ENCODE assay signal across 18 cellular contexts in the genomic region with DNA sequence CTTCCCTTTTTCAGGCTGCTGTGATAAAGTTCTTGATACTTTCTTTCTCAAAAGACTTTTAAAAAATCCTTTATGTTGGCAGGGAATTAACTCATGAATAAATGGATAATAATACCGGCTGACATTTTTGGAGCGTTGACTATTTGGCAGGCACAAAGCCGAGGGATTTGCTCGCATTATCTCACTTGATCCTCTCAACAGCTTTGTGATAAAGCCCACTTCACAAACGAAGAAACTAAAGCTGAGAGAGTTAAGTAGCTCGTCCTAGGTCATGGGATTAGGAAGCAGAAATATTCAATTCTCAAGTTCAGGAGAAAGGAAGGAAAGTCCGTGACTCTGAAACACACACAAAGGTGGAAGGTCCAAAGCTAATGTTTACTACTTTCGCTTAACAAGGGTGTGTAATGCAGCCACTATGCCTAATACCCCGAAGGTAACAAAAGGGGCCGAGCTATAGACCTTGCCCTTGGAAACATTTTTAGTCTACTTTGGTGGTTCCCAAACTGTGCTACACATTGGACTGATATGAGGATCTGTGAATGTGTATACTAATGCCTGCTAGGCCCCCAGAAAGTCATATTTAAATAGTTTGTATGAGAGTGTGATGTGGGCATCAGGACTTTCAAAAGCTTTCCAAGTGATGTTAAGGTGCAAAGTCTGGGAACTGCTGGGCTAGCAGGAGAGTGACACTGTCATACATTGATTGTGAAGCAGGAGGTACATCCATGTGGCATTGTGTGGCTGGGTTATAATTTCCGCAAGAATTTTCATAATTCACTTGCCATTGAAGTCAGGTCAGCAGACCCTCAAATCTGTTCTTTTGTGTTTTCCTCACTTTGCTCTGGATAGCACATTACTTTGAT.
DNase-seq lines count a peak whose midpoint lies in the region; ATAC-seq, FAIRE-seq and TF ChIP-seq lines count a peak whose summit lies in the region.
"Had no signal": no experiment of that assay in that cellular context is flagged by ENCODE, and none has a peak within 500 bp of the region (broad histone marks: within the 10 kb centered on the region; RNA-seq: fewer than 3 reads in every experiment).

No MANE protein-coding gene starts in this region.

- peak; percentile 98 for FAIRE-seq in D721Med (lab: Jason Lieb, UNC)
- FAIRE-seq: RCC 7860 had no signal

- H3K36me3 ChIP-seq in WERI-Rb-1: no peaks in the 10 kb centered on the region

- H3K4me3 ChIP-seq in WERI-Rb-1 (ENCODE audit: low read depth, low read length) (no peak overlapping the region), retinal pigment epithelial cell (ENCODE audit: low read length) (peak overlapping the region; percentile 4)

- ATAC-seq in GM21529 (IDR thresholded peaks at IDR 0.05; ENCODE audit: unreplicated experiment): no peak
- ATAC-seq: Right ventricle myocardium inferior had no signal

- peaks cover 25% of the 10 kb centered on the region for H3K27me3 ChIP-seq in WERI-Rb-1 (ENCODE audit: insufficient read depth, low read depth, severe bottlenecking)

- TF ChIP-seq CTCF in D721Med (IDR thresholded peaks at IDR 0.05; ENCODE audit: insufficient read depth, missing control alignments) (no peak), WERI-Rb-1 (IDR thresholded peaks at IDR 0.05; ENCODE audit: low read depth, low read length) (no peak), retinal pigment epithelial cell (conservative IDR thresholded peaks at IDR 0.05; ENCODE audit: low read depth, low read length) (no peak), GM20000 (IDR thresholded peaks at IDR 0.05; ENCODE audit: extremely low read depth, missing control alignments) (no peak)

- H3K27ac ChIP-seq in WERI-Rb-1: no peak overlapping the region
- H3K27ac ChIP-seq: C4-2B had no signal

- no peaks in the 10 kb centered on the region for H3K9me3 ChIP-seq in WERI-Rb-1 (ENCODE audit: severe bottlenecking)

- DNase-seq in D721Med (ENCODE audit: insufficient read length, low spot score): no peak
- peak; percentile 46 for DNase-seq in NCI-H524 treated with DMSO at 0.1 percent for 48 hours (lab: John Stamatoyannopoulos, UW)
- DNase-seq in WERI-Rb-1: peak; percentile 64
- DNase-seq in retinal pigment epithelial cell (ENCODE audit: low read depth): peak; percentile 81
- no peak for DNase-seq in GM20000 (ENCODE audit: low spot score)
- no peak for DNase-seq in stimulated activated CD4-positive, alpha-beta T cell treated with anti-CD3 and anti-CD28 coated beads, Interleukin-2, amount 100 ng/mL, for 48 hours
- DNase-seq: DMS79 treated with DMSO at 0.1 percent for 48 hours, H7, IMR-90, NCI-H1436, NCI-H1930, NCI-H2171 treated with DMSO at 0.1 percent for 48 hours, NCI-H446 treated with DMSO at 0.1 percent for 48 hours, NCI-H774 had no signal

Comparison
In these comparisons a context has a peak if more than half of its experiments do, and no peak if none do; other contexts are left out.
1. DNase-seq: peak in NCI-H524 treated with DMSO at 0.1 percent for 48 hours (single experiment), WERI-Rb-1 (single experiment) and retinal pigment epithelial cell (single experiment); none in D721Med (single experiment), GM20000 (single experiment) and stimulated activated CD4-positive, alpha-beta T cell treated with anti-CD3 and anti-CD28 coated beads, Interleukin-2, amount 100 ng/mL, for 48 hours (0 of 2).